ENCODE assay signal across 9 cellular contexts in the genomic region with DNA sequence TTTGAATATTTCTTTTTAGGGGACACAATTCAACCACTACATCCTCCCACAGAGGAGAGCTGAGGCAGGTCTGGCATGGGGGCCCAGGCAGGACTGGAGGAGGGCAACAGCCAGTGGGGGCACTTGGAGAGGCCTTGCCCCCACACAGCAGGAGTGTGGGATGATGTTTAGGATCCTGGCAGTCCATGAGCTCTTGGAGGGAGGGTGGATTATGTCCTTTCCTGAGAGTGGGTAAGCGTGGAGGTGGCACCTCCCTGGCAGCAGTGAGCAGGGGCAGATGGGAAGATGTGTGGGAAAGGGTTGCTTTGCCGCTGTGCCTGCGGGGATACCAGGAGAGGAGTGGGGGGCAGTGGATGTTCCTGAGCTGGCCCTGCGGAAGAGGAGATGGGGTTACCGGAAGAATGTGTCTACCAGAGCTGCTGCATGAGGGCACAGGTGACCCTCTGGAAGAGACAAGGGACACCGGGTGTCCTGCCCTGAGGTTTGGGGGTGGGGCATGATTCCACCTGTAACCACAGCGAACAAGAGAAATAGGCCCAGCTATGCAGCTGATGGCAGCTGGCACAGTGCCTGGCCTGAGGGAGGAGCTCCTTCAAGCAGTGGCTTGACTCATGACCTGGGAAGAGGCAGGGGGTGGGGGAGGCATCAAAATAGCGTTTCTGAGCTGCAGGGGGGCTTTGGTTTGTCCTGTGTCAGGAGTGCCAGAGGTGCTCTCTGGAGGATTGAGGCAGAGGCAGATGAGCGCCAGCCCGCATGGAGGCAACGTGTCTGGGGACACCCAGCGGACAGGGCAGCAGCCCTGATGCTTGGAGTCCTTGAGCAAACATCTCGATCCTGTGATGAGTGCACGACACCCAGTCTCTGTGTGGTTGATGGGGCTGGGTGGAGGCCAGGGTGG.
A peak's percentile ranks its signal among the peaks of the same experiment; 100 is the strongest.
DNase-seq lines count a peak whose midpoint lies in the region; ATAC-seq and TF ChIP-seq lines count a peak whose summit lies in the region.
"Had no signal": no experiment of that assay in that cellular context is flagged by ENCODE, and none has a peak within 500 bp of the region (broad histone marks: within the 10 kb centered on the region; RNA-seq: fewer than 3 reads in every experiment).

No MANE protein-coding gene starts in this region.

- no peak overlapping the region; the same call in 1 of the 2 replicates for H3K9ac ChIP-seq in SK-N-SH

- no peaks in the 10 kb centered on the region for H3K4me1 Mint-ChIP-seq in activated CD4-positive, alpha-beta T cell treated with anti-CD3 and anti-CD28 coated beads for 36 hours

- peaks cover 7% of the 10 kb centered on the region for H3K27me3 Mint-ChIP-seq in activated CD4-positive, alpha-beta T cell treated with anti-CD3 and anti-CD28 coated beads for 36 hours

- H3K79me2 ChIP-seq in SK-N-SH (ENCODE audit: insufficient read depth), result no peaks in the 10 kb centered on the region

- no peaks in the 10 kb centered on the region for H3K9me3 ChIP-seq in SK-N-SH

- H3K27me3 ChIP-seq in SK-N-SH (ENCODE audit: insufficient read depth), result no peaks in the 10 kb centered on the region

- no peaks in the 10 kb centered on the region for H3K9me2 ChIP-seq in SK-N-SH

- H3K4me3 ChIP-seq in AG10803 (ENCODE audit: low read length) (no peak overlapping the region), SK-N-SH (ENCODE audit: low read depth in 2 of 2, low read length in 1 of 2) (no peak overlapping the region)

- intact Hi-C loops in activated CD4-positive, alpha-beta T cell treated with anti-CD3 and anti-CD28 coated beads for 36 hours (cut with DNase I, micrococcal nuclease), result no loop called here

- no peaks in the 10 kb centered on the region for H3K36me3 ChIP-seq in SK-N-SH (replicated peaks in 1 of 2; ENCODE audit: control insufficient read depth in 1 of 2, insufficient read depth in 2 of 2, low read length in 1 of 2)

- TF ChIP-seq RAD21 in Ishikawa (IDR thresholded peaks at IDR 0.05; ENCODE audit: low read depth) (no peak), SK-N-SH (IDR thresholded peaks at IDR 0.05; ENCODE audit: low read length) (no peak)

- no peaks in the 10 kb centered on the region for H3K36me3 Mint-ChIP-seq in activated CD4-positive, alpha-beta T cell treated with anti-CD3 and anti-CD28 coated beads for 36 hours (ENCODE audit: low read depth)
- H3K36me3 Mint-ChIP-seq: CD8-positive, alpha-beta T cell had no signal

- 52% methylated on average over 14 of the region's 14 CpGs for WGBS in SK-N-SH (ENCODE audit: low lambda C conversion rate)

- DNase-seq in AG10803 (ENCODE audit: low read depth) (peak; percentile 43), SK-N-SH (no peak), kidney glomerular epithelial cell (lab: John Stamatoyannopoulos, UW) (peak; percentile 21), 8988T (no peak), left lobe of liver (ENCODE audit: low spot score) (no peak)
- DNase-seq in activated CD4-positive, alpha-beta T cell treated with anti-CD3 and anti-CD28 coated beads for 36 hours, result no peak
- DNase-seq: CD8-positive, alpha-beta T cell had no signal

- peaks cover 21% of the 10 kb centered on the region for H3F3A ChIP-seq in SK-N-SH (replicated peaks; ENCODE audit: insufficient read depth)

- TF ChIP-seq CTCF in AG10803 (conservative IDR thresholded peaks at IDR 0.05; ENCODE audit: low read length) (no peak), SK-N-SH (IDR thresholded peaks at IDR 0.05) (no peak)

- H3K27ac Mint-ChIP-seq in activated CD4-positive, alpha-beta T cell treated with anti-CD3 and anti-CD28 coated beads for 36 hours, result no peak overlapping the region
- H3K27ac Mint-ChIP-seq: CD8-positive, alpha-beta T cell had no signal

- CTCF ChIA-PET in SK-N-SH (lab: Yijun Ruan, JAX), result interaction anchor here (1.2 to 1.5 kb wide), 4 partner anchors 12 to 349 kb away, joined by 3 to 5 read pairs (median 4); no protein-coding TSS in a partner anchor
- CTCF ChIA-PET in activated CD4-positive, alpha-beta T cell treated with anti-CD3 and anti-CD28 coated beads for 36 hours (lab: Charles Lee), result interaction anchor here (1.0 kb wide), 1 partner anchor 189 kb away, joined by 4 read pairs; no protein-coding TSS in a partner anchor

- H4K20me1 ChIP-seq in SK-N-SH (ENCODE audit: insufficient read depth), result no peaks in the 10 kb centered on the region

- H3K9me3 Mint-ChIP-seq in activated CD4-positive, alpha-beta T cell treated with anti-CD3 and anti-CD28 coated beads for 36 hours (ENCODE audit: low read depth), result no peaks in the 10 kb centered on the region
- H3K9me3 Mint-ChIP-seq: CD8-positive, alpha-beta T cell had no signal

- H3K4me1 ChIP-seq in SK-N-SH (ENCODE audit: control insufficient read depth in 1 of 2, insufficient read depth in 2 of 2, low read depth in 1 of 2, low read length in 1 of 2), result peaks cover 0 to 18% of the 10 kb centered on the region in 2 experiments; a peak in 1 of 4 replicates

- H3K27ac ChIP-seq in SK-N-SH (ENCODE audit: low read depth in 2 of 2, low read length in 1 of 2), result peak overlapping the region in 1 of 2 experiments; percentile 95; a peak in 2 of 4 replicates

- peak overlapping the region; percentile 43; the same call in 1 of the 2 replicates for H3K4me2 ChIP-seq in SK-N-SH

- no peak overlapping the region for H3K4me3 Mint-ChIP-seq in activated CD4-positive, alpha-beta T cell treated with anti-CD3 and anti-CD28 coated beads for 36 hours
- H3K4me3 Mint-ChIP-seq: CD8-positive, alpha-beta T cell had no signal

- H2AFZ ChIP-seq in SK-N-SH (ENCODE audit: low read depth), result no peak overlapping the region

- POLR2A ChIA-PET in SK-N-SH (lab: Yijun Ruan, JAX), result no interaction called here
- POLR2A ChIA-PET in activated CD4-positive, alpha-beta T cell treated with anti-CD3 and anti-CD28 coated beads for 36 hours (lab: Charles Lee), result interaction anchor here (0.9 kb wide), 1 partner anchor 9 kb away, joined by 4 read pairs; no protein-coding TSS in a partner anchor

- ATAC-seq in GM19351 (IDR thresholded peaks at IDR 0.05; ENCODE audit: unreplicated experiment) (no peak), left lobe of liver (no peak)
- no peak for ATAC-seq in activated CD4-positive, alpha-beta T cell treated with anti-CD3 and anti-CD28 coated beads for 36 hours
- ATAC-seq: CD8-positive, alpha-beta T cell had no signal

- TF ChIP-seq EP300 in Ishikawa (IDR thresholded peaks at IDR 0.05; ENCODE audit: borderline replicate concordance), result peak; percentile 64
- no peak for TF ChIP-seq EP300 in SK-N-SH (IDR thresholded peaks at IDR 0.05; ENCODE audit: borderline replicate concordance in 1 of 2, low read depth in 1 of 2, low read length in 1 of 2)

TF ChIP-seq in Ishikawa, 13 proteins besides CTCF, POLR2A, EP300 and RAD21 (continues in another document):
- TF ChIP-seq YY1 (IDR thresholded peaks at IDR 0.05; ENCODE audit: low read depth) (0 out of 2 replicates have a peak, but pooled peaks have one; percentile 30), TEAD4 (IDR thresholded peaks at IDR 0.05) (peak; percentile 55), ZBTB7A (IDR thresholded peaks at IDR 0.05; ENCODE audit: low read depth) (0 out of 2 replicates have a peak, but pooled peaks have one; percentile 66), CREB1 (IDR thresholded peaks at IDR 0.05; ENCODE audit: low read depth) (no peak), CEBPB (IDR thresholded peaks at IDR 0.05) (no peak), EGR1 (IDR thresholded peaks at IDR 0.05) (no peak)
- TF ChIP-seq, protein P1, sequence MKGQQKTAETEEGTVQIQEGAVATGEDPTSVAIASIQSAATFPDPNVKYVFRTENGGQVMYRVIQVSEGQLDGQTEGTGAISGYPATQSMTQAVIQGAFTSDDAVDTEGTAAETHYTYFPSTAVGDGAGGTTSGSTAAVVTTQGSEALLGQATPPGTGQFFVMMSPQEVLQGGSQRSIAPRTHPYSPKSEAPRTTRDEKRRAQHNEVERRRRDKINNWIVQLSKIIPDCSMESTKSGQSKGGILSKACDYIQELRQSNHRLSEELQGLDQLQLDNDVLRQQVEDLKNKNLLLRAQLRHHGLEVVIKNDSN (IDR thresholded peaks at IDR 0.05), result no peak
- TF ChIP-seq, protein P2, sequence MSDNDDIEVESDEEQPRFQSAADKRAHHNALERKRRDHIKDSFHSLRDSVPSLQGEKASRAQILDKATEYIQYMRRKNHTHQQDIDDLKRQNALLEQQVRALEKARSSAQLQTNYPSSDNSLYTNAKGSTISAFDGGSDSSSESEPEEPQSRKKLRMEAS (IDR thresholded peaks at IDR 0.05), result no peak; the same call in 1 of the 2 replicates

TF ChIP-seq in SK-N-SH, 30 proteins besides CTCF, POLR2A, EP300 and RAD21 (continues in another document):
- TF ChIP-seq, protein P3, sequence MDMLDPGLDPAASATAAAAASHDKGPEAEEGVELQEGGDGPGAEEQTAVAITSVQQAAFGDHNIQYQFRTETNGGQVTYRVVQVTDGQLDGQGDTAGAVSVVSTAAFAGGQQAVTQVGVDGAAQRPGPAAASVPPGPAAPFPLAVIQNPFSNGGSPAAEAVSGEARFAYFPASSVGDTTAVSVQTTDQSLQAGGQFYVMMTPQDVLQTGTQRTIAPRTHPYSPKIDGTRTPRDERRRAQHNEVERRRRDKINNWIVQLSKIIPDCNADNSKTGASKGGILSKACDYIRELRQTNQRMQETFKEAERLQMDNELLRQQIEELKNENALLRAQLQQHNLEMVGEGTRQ (IDR thresholded peaks at IDR 0.05; ENCODE audit: borderline replicate concordance, low read depth, low read length), result no peak
- TF ChIP-seq GATA2 (CRISPR knock-in tag; IDR thresholded peaks at IDR 0.05) (no peak), TEAD4 (IDR thresholded peaks at IDR 0.05; ENCODE audit: borderline replicate concordance, insufficient read depth) (peak; percentile 43; the same call in 1 of the 2 replicates), TCF12 (IDR thresholded peaks at IDR 0.05) (peak; percentile 67), FOSL2 (IDR thresholded peaks at IDR 0.05; ENCODE audit: borderline replicate concordance, low read depth) (peak; percentile 25; the same call in 1 of the 2 replicates), NFIC (IDR thresholded peaks at IDR 0.05; ENCODE audit: borderline replicate concordance) (peak; percentile 88), SIN3A (IDR thresholded peaks at IDR 0.05; ENCODE audit: borderline replicate concordance, low read depth, low read length) (no peak), GABPA (IDR thresholded peaks at IDR 0.05; ENCODE audit: low read depth) (no peak)
- TF ChIP-seq, protein P2 (IDR thresholded peaks at IDR 0.05; ENCODE audit: low read depth), result peak; percentile 39; the same call in 1 of the 2 replicates
- TF ChIP-seq, protein P4, sequence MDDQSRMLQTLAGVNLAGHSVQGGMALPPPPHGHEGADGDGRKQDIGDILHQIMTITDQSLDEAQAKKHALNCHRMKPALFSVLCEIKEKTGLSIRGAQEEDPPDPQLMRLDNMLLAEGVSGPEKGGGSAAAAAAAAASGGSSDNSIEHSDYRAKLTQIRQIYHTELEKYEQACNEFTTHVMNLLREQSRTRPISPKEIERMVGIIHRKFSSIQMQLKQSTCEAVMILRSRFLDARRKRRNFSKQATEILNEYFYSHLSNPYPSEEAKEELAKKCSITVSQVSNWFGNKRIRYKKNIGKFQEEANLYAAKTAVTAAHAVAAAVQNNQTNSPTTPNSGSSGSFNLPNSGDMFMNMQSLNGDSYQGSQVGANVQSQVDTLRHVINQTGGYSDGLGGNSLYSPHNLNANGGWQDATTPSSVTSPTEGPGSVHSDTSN (IDR thresholded peaks at IDR 0.05), result peak; percentile 62

Comparison
In these comparisons a context has a peak if more than half of its experiments do, and no peak if none do; other contexts are left out.
1. DNase-seq: peak in AG10803 (single experiment) and kidney glomerular epithelial cell (single experiment); none in SK-N-SH (single experiment), 8988T (single experiment), activated CD4-positive, alpha-beta T cell treated with anti-CD3 and anti-CD28 coated beads for 36 hours (single experiment) and left lobe of liver (single experiment).